ENCODE assay signal across 18 cellular contexts in the genomic region with DNA sequence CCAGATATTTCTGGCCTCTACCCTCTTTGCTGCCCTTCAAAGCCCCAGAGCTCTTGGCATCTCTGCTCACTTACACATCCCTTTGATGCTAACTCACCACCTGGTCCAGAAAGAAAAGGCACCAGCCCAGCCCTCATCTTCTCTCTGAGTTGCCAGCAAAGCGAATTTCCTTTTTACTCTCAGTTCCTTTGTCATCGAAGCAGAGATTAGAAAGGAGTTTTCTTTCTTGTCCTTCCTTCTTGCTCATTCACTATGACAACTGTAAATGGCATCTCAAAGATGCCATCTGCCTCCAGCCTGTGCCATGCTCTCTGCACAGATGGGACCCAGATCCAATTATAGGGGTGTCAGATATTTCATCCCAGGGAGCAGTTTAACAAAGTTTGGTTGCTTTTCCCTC. TPM values are rescaled to one million over a fixed set of nuclear protein-coding genes. Genes with fewer than 3 reads are reported as not detected.
A peak's percentile ranks its signal among the peaks of the same experiment; 100 is the strongest.
DNase-seq lines count a peak whose midpoint lies in the region; ATAC-seq, FAIRE-seq and TF ChIP-seq lines count a peak whose summit lies in the region.
"Had no signal": no experiment of that assay in that cellular context is flagged by ENCODE, and none has a peak within 500 bp of the region (broad histone marks: within the 10 kb centered on the region; RNA-seq: fewer than 3 reads in every experiment).

No MANE protein-coding gene starts in this region.

- H3K27me3 Mint-ChIP-seq in brain = peaks cover 2% of the 10 kb centered on the region

- no peaks in the 10 kb centered on the region for H3K9me3 Mint-ChIP-seq in brain

- in situ Hi-C loops in GM23248 (cut with MboI) = no loop called here

- H3K79me1 ChIP-seq in mesenchymal stem cell (replicated peaks; ENCODE audit: low read length, poor library complexity, severe bottlenecking) = peaks cover 8% of the 10 kb centered on the region

- no peak overlapping the region for H2BK12ac ChIP-seq in mesenchymal stem cell (ENCODE audit: low read length in 2 of 2)

- no peak overlapping the region for H3K4ac ChIP-seq in mesenchymal stem cell (ENCODE audit: low read depth in 1 of 2, low read length in 2 of 2)

- peaks cover 12% of the 10 kb centered on the region; the same call in 1 of the 2 replicates for H3F3A ChIP-seq in GM23248 (ENCODE audit: insufficient read depth)

- no peak for FAIRE-seq in A549 (lab: Jason Lieb, UNC)
- FAIRE-seq: H1, HepG2 had no signal

- POLR2A ChIA-PET in A549 (lab: Yijun Ruan, JAX) = no interaction called here

- peaks cover 15% of the 10 kb centered on the region for H3K36me3 Mint-ChIP-seq in brain

- no peaks in the 10 kb centered on the region for H3K9me2 ChIP-seq in GM23248 (ENCODE audit: insufficient read depth)

- no peak overlapping the region for H2BK120ac ChIP-seq in mesenchymal stem cell (ENCODE audit: low read depth, low read length)

- H4K8ac ChIP-seq in mesenchymal stem cell (ENCODE audit: low read length) = no peak overlapping the region

- no peak overlapping the region for H2BK5ac ChIP-seq in mesenchymal stem cell (ENCODE audit: low read depth, low read length, poor library complexity, severe bottlenecking)

- no peak overlapping the region for H2AFZ ChIP-seq in GM23248
- no peak overlapping the region for H2AFZ ChIP-seq in mesenchymal stem cell (ENCODE audit: low read depth, low read length)

- H3K27me3 ChIP-seq in GM23248 (replicated peaks; ENCODE audit: insufficient read depth) (no peaks in the 10 kb centered on the region), mesenchymal stem cell (ENCODE audit: control insufficient read depth in 1 of 2, insufficient read depth in 1 of 2, low read length in 2 of 2) (no peaks in the 10 kb centered on the region)

- H3K23ac ChIP-seq in mesenchymal stem cell (ENCODE audit: low read length in 2 of 2) = no peak overlapping the region

- no peak overlapping the region for H3K4me3 ChIP-seq in A549
- H3K4me3 ChIP-seq in GM23248 = no peak overlapping the region
- H3K4me3 ChIP-seq in mesenchymal stem cell (ENCODE audit: insufficient read depth in 1 of 2, low read depth in 1 of 2, low read length in 2 of 2) = no peak overlapping the region

- ATAC-seq in A549 = no peak
- ATAC-seq: HepG2, Panc1 had no signal

- no peaks in the 10 kb centered on the region for H3K79me2 ChIP-seq in GM23248 (ENCODE audit: insufficient read depth)

- CTCF ChIA-PET in A549 (lab: Yijun Ruan, JAX) = interaction anchor here (1.2 to 5.8 kb wide), 3 partner anchors 17 to 245 kb away, joined by 6 to 66 read pairs (median 64); no protein-coding TSS in a partner anchor

- no peak overlapping the region for H3K4me2 ChIP-seq in A549
- no peak overlapping the region for H3K4me2 ChIP-seq in GM23248 (ENCODE audit: unreplicated experiment)
- no peak overlapping the region for H3K4me2 ChIP-seq in mesenchymal stem cell (ENCODE audit: low read length, poor library complexity, severe bottlenecking)
- H3K4me2 ChIP-seq: KMS-11 had no signal

- peak overlapping the region in 1 of 5 experiments; percentile 30 for H3K4me3 Mint-ChIP-seq in brain

- H2BK15ac ChIP-seq in mesenchymal stem cell (ENCODE audit: low read depth, poor library complexity, severe bottlenecking) = no peak overlapping the region

- H3K27ac Mint-ChIP-seq in brain = peak overlapping the region in 4 of 5 experiments; percentile 3 to 91 (median 74)

- no peak for TF ChIP-seq POLR2A in A549 (IDR thresholded peaks at IDR 0.05; ENCODE audit: low read length)

- H4K91ac ChIP-seq in mesenchymal stem cell (ENCODE audit: low read length) = no peak overlapping the region

- H3K4me1 ChIP-seq in A549 (peaks cover 84% of the 10 kb centered on the region), GM23248 (ENCODE audit: insufficient read depth) (peaks cover 14% of the 10 kb centered on the region), mesenchymal stem cell (ENCODE audit: control insufficient read depth, insufficient read depth, low read depth, low read length) (peaks cover 14% of the 10 kb centered on the region)

- H3K9ac ChIP-seq in GM23248 (no peak overlapping the region), mesenchymal stem cell (ENCODE audit: low read length) (no peak overlapping the region)
- H3K9ac ChIP-seq: KMS-11 had no signal

- H3K14ac ChIP-seq in mesenchymal stem cell (ENCODE audit: low read length in 2 of 2) = no peak overlapping the region

- no peak for TF ChIP-seq RAD21 in A549 (conservative IDR thresholded peaks at IDR 0.05 in 1 of 2, IDR thresholded peaks at IDR 0.05 in 1 of 2)

- DNase-seq in A549 (ENCODE audit: low read depth in 1 of 2, low spot score in 1 of 2) = no peak
- DNase-seq in GM23248 = peak; percentile 19
- no peak for DNase-seq in mesenchymal stem cell
- no peak for DNase-seq in NK-92 treated with Interleukin-12 subunit alpha and Interleukin-12 subunit beta, amount 100 ng/mL, for 24 hours (lab: John Stamatoyannopoulos, UW)
- DNase-seq in SKM-1 treated with dmso at 0.1 percent for 144 hours (lab: John Stamatoyannopoulos, UW; ENCODE audit: unreplicated experiment) = no peak
- no peak for DNase-seq in GM10266 (ENCODE audit: extremely low spot score)
- DNase-seq in SHP77 treated with DMSO at 0.1 percent for 48 hours (lab: John Stamatoyannopoulos, UW) = no peak
- DNase-seq: DMS79 treated with DMSO at 0.1 percent for 48 hours, NCI-H1105, NCI-H2029 treated with DMSO at 0.1 percent for 48 hours, NCI-H526 treated with DMSO at 0.1 percent for 48 hours, SHP77, SW 1271 had no signal

- H3K36me3 ChIP-seq in GM23248 (ENCODE audit: low read depth) = no peaks in the 10 kb centered on the region
- H3K36me3 ChIP-seq in mesenchymal stem cell (ENCODE audit: control insufficient read depth in 1 of 2, insufficient read depth in 2 of 2, low read depth in 1 of 2, low read length in 2 of 2) = peaks cover 3 to 5% of the 10 kb centered on the region in 2 experiments

- peak overlapping the region; percentile 94 to 95; a peak in 5 of 6 replicates for H3K27ac ChIP-seq in A549
- H3K27ac ChIP-seq in GM23248 = no peak overlapping the region
- H3K27ac ChIP-seq in mesenchymal stem cell (ENCODE audit: low read length, poor library complexity, severe bottlenecking) = no peak overlapping the region
- H3K27ac ChIP-seq: KMS-11 had no signal

- TF ChIP-seq CTCF in A549 (IDR thresholded peaks at IDR 0.05) (no peak), brain (conservative IDR thresholded peaks at IDR 0.05) (no peak), GM10266 (IDR thresholded peaks at IDR 0.05; ENCODE audit: control insufficient read depth, insufficient read depth, low read depth, missing control alignments) (no peak)

- peaks cover 28% of the 10 kb centered on the region for H3K4me1 Mint-ChIP-seq in brain

- peak overlapping the region; percentile 52 for H2AK5ac ChIP-seq in mesenchymal stem cell (ENCODE audit: low read length, severe bottlenecking)

- H4K20me1 ChIP-seq in GM23248 (ENCODE audit: insufficient read depth) = no peaks in the 10 kb centered on the region

- TF ChIP-seq EP300 in A549 (IDR thresholded peaks at IDR 0.05) = no peak

- no peaks in the 10 kb centered on the region for H3K9me3 ChIP-seq in A549
- H3K9me3 ChIP-seq in GM23248 (ENCODE audit: low read depth) = no peaks in the 10 kb centered on the region
- H3K9me3 ChIP-seq in mesenchymal stem cell (ENCODE audit: control insufficient read depth, low read length) = no peaks in the 10 kb centered on the region

- no peak overlapping the region for H3K18ac ChIP-seq in mesenchymal stem cell (ENCODE audit: low read depth in 1 of 2, low read length in 2 of 2)

- 41% methylated on average over 2 of the region's 2 CpGs for WGBS in A549 (ENCODE audit: missing lambda C conversion rate)
- WGBS in GM23248 (ENCODE audit: low coverage in 1 of 2, low lambda C conversion rate in 2 of 2, missing lambda C conversion rate in 2 of 2), 2 experiments = 82 to 84% methylated on average over 2 of the region's 2 CpGs
- WGBS in mesenchymal stem cell = 100% methylated on average over 2 of the region's 2 CpGs

TF ChIP-seq in A549, 52 proteins besides CTCF, POLR2A, EP300 and RAD21 (continues in another document):
- TF ChIP-seq ZNF302 (CRISPR knock-in tag; IDR thresholded peaks at IDR 0.05) (no peak), ZSCAN20 (CRISPR knock-in tag; IDR thresholded peaks at IDR 0.05) (no peak), FOSB (CRISPR knock-in tag; IDR thresholded peaks at IDR 0.05) (no peak), ZC3H11A (IDR thresholded peaks at IDR 0.05) (no peak), CHD2 (IDR thresholded peaks at IDR 0.05; ENCODE audit: low read length, partially characterized antibody) (no peak), RFX5 (IDR thresholded peaks at IDR 0.05) (no peak)
- TF ChIP-seq, protein P1, sequence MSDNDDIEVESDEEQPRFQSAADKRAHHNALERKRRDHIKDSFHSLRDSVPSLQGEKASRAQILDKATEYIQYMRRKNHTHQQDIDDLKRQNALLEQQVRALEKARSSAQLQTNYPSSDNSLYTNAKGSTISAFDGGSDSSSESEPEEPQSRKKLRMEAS (IDR thresholded peaks at IDR 0.05) = no peak
- TF ChIP-seq, protein P2, sequence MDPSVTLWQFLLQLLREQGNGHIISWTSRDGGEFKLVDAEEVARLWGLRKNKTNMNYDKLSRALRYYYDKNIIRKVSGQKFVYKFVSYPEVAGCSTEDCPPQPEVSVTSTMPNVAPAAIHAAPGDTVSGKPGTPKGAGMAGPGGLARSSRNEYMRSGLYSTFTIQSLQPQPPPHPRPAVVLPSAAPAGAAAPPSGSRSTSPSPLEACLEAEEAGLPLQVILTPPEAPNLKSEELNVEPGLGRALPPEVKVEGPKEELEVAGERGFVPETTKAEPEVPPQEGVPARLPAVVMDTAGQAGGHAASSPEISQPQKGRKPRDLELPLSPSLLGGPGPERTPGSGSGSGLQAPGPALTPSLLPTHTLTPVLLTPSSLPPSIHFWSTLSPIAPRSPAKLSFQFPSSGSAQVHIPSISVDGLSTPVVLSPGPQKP (IDR thresholded peaks at IDR 0.05; ENCODE audit: low read depth, low read length) = no peak
- TF ChIP-seq, protein P3, sequence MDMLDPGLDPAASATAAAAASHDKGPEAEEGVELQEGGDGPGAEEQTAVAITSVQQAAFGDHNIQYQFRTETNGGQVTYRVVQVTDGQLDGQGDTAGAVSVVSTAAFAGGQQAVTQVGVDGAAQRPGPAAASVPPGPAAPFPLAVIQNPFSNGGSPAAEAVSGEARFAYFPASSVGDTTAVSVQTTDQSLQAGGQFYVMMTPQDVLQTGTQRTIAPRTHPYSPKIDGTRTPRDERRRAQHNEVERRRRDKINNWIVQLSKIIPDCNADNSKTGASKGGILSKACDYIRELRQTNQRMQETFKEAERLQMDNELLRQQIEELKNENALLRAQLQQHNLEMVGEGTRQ (IDR thresholded peaks at IDR 0.05) = no peak

RNA-seq across cellular contexts. Expression of a gene that starts 59.1 kb away (rescaled TPM):
- 18.6 and 21.7 TPM in 2 replicates for polyA plus RNA-seq in A549 (2011; rRNA removed)
- polyA plus RNA-seq in A549 (2012; cell fraction: cytosol; rRNA removed) = 6.3 and 7.3 TPM in 2 replicates
- 8.6 and 12.3 TPM in 2 replicates for polyA plus RNA-seq in A549 (2012; cell fraction: nucleus; rRNA removed)
- 14.1 to 17.9 TPM (median 15.7 TPM) in 3 replicates for polyA plus RNA-seq in A549 (2017; fragmentation: RNase III; extraction: RNeasy Plus Mini Kit Qiagen cat#74134 plus additional on column Dnase treatment)
- polyA minus RNA-seq in A549 (2011; rRNA and poly(A)+ RNA removed) = 22.4 and 24.8 TPM in 2 replicates
- total RNA-seq in GM23248 (2014; rRNA removed; shearing (Covaris generic)) = 5.4 and 8.4 TPM in 2 replicates
- 4.0 and 4.2 TPM in 2 replicates for polyA plus RNA-seq in GM23248 (2016; fragmentation: Nextera tagmentation; extraction: Ambion mirVana)
- 8.7 TPM for polyA plus RNA-seq in brain (ENCODE audit: insufficient read depth, low read depth, low replicate concordance)
- 19.2 TPM for polyA plus RNA-seq in mesenchymal stem cell (2013, experiment 1 of 2)
- polyA plus RNA-seq in mesenchymal stem cell (2013, experiment 2 of 2) = 18.5 TPM

Comparison
In these comparisons a context has a peak if more than half of its experiments do, and no peak if none do; other contexts are left out.
1. H3K27ac ChIP-seq: peak in A549 (2 of 2); none in GM23248 (single experiment) and mesenchymal stem cell (single experiment).